In the genomic region with DNA sequence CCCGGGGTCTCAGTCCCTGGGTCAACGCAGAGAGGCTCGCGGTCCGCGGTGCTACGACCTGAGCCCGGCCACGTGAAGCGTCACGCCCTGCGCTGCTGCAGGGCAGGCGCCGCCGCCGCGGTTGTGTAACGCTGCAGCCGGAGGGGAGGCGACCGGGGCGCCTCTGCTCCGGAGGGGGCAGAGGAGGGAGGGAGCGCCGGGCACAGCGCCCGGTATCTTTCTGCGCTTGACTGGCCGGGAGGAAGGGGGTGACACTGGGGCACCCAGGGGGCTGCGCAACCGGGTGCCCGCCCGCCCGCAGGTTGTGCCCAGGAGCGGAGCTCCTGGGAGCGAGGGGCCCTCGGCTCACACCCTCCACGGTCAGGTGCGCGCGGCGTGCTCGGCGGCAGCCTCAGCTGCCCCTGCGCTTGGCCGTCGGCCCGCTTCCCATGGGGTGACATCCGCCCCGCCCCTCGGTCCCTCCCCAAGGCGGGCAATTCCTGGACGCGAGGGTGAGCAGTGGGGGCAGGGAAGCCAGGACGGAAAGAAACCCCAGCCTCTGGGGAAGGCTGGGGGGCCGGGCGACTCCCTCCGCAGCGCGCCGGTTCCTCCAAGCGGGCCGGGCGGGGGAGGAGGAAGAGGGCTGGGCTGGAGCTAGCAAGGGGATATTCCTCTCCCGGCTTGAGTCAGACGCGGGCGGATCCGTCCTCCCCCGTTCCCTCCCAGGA, we compare ENCODE assay signal across 8 cellular contexts. TPM values are rescaled to one million over a fixed set of nuclear protein-coding genes. Genes with fewer than 3 reads are reported as not detected.
DNase-seq lines count a peak whose midpoint lies in the region; ATAC-seq, FAIRE-seq and TF ChIP-seq lines count a peak whose summit lies in the region.

No MANE protein-coding gene starts in this region.

- intact Hi-C loops in activated CD4-positive, alpha-beta T cell treated with anti-CD3 and anti-CD28 coated beads for 36 hours (cut with DNase I, micrococcal nuclease): loop anchor here (1.0 to 5.0 kb wide), 11 partner anchors 44 to 486 kb away; a partner anchor contains a TSS
- intact Hi-C loops in HepG2 (cut with micrococcal nuclease; ENCODE audit: unreplicated experiment): loop anchor here (5.0 kb wide), 1 partner anchor 144 kb away; a partner anchor contains a TSS

- peaks cover 39% of the 10 kb centered on the region for H3K79me2 ChIP-seq in HepG2 (ENCODE audit: insufficient read depth, low read length)

- TF ChIP-seq POLR2A in HepG2 (IDR thresholded peaks at IDR 0.05; ENCODE audit: insufficient read depth in 1 of 2, low read depth in 2 of 2, low read length in 2 of 2): peak in 1 of 2 experiments; percentile 83; a peak in 2 of 4 replicates

- H3K9me3 ChIP-seq in HepG2 (ENCODE audit: low read length): no peaks in the 10 kb centered on the region

- TF ChIP-seq CTCF in HepG2 (CRISPR knock-in tag; IDR thresholded peaks at IDR 0.05): no peak; the same call in 1 of the 2 replicates

- FAIRE-seq in HepG2 (lab: Jason Lieb, UNC): peak; percentile 53

- H3K27ac Mint-ChIP-seq in activated CD4-positive, alpha-beta T cell treated with anti-CD3 and anti-CD28 coated beads for 36 hours: peak overlapping the region; percentile 98

- BruUV-seq in HepG2 (replicated peaks; lab: Mats Ljungman, UMichigan): no TSS peak

- CTCF ChIA-PET in activated CD4-positive, alpha-beta T cell treated with anti-CD3 and anti-CD28 coated beads for 36 hours (lab: Charles Lee): interaction anchor here (0.5 to 7.4 kb wide), 16 partner anchors 29 to 267 kb away, joined by 3 to 91 read pairs (median 8); no protein-coding TSS in a partner anchor
- CTCF ChIA-PET in HepG2 (lab: Yijun Ruan, JAX; ENCODE audit: low intra/inter-chr PET ratio, low total read pairs): no interaction called here

- no peaks in the 10 kb centered on the region; a peak in 1 of 5 replicates for H3K27me3 ChIP-seq in HepG2 (ENCODE audit: control insufficient read depth in 1 of 2, insufficient read depth in 2 of 2, low read length in 2 of 2)

- H3K27me3 Mint-ChIP-seq in activated CD4-positive, alpha-beta T cell treated with anti-CD3 and anti-CD28 coated beads for 36 hours: no peaks in the 10 kb centered on the region

- peak overlapping the region; percentile 89 for H3K9ac ChIP-seq in HepG2 (ENCODE audit: insufficient read depth, low read depth, low read length)

- H3K4me2 ChIP-seq in HepG2 (ENCODE audit: low read depth, low read length): peak overlapping the region; percentile 97

- peak overlapping the region; percentile 45 to 95 (median 57); a peak in 5 of 6 replicates for H3K4me3 ChIP-seq in HepG2 (replicated peaks in 1 of 3; ENCODE audit: insufficient read depth in 1 of 3, low read depth in 2 of 3, low read length in 3 of 3)

- ATAC-seq in GM18858 (IDR thresholded peaks at IDR 0.05; ENCODE audit: unreplicated experiment) (peak; percentile 26), HG03066 (IDR thresholded peaks at IDR 0.05; ENCODE audit: low read depth, unreplicated experiment) (peak; percentile 39), HepG2 (peak; percentile 74)
- peak; percentile 57 for ATAC-seq in activated CD4-positive, alpha-beta T cell treated with anti-CD3 and anti-CD28 coated beads for 36 hours

- H3K4me1 ChIP-seq in HepG2 (ENCODE audit: insufficient read depth, low read length): peaks cover 32% of the 10 kb centered on the region

- H2AFZ ChIP-seq in HepG2 (ENCODE audit: low read length): no peak overlapping the region

- peak overlapping the region; percentile 93 for H3K4me3 Mint-ChIP-seq in activated CD4-positive, alpha-beta T cell treated with anti-CD3 and anti-CD28 coated beads for 36 hours

- H3K36me3 ChIP-seq in HepG2 (replicated peaks in 1 of 2; ENCODE audit: control insufficient read depth in 1 of 2, insufficient read depth in 2 of 2, low read length in 2 of 2): peaks cover 7 to 21% of the 10 kb centered on the region in 2 experiments

- H3K9me3 Mint-ChIP-seq in activated CD4-positive, alpha-beta T cell treated with anti-CD3 and anti-CD28 coated beads for 36 hours (ENCODE audit: low read depth): no peaks in the 10 kb centered on the region

- H3K4me1 Mint-ChIP-seq in activated CD4-positive, alpha-beta T cell treated with anti-CD3 and anti-CD28 coated beads for 36 hours: peaks cover 39% of the 10 kb centered on the region

- WGBS in HepG2 (ENCODE audit: low lambda C conversion rate): 2% methylated on average over 9 of the region's 70 CpGs

- in situ Hi-C loops in HepG2 (cut with HindIII; ENCODE audit: extremely low pct_ligation_motif_present, low pct_unique_long_range_greater_than_20kb): no loop called here

- TF ChIP-seq RAD21 in HepG2 (CRISPR knock-in tag; IDR thresholded peaks at IDR 0.05): peak; percentile 28; the same call in 1 of the 2 replicates

- H3K27ac ChIP-seq in HepG2 (ENCODE audit: extremely low read length, insufficient read depth, low read length): peak overlapping the region; percentile 100

- POLR2A ChIA-PET in activated CD4-positive, alpha-beta T cell treated with anti-CD3 and anti-CD28 coated beads for 36 hours (lab: Charles Lee): interaction anchor here (1.0 to 4.6 kb wide), 16 partner anchors 20 to 267 kb away, joined by 3 to 34 read pairs (median 6); no protein-coding TSS in a partner anchor
- POLR2A ChIA-PET in HepG2 (lab: Yijun Ruan, JAX): interaction anchor here (0.6 to 3.8 kb wide), 12 partner anchors 9 to 257 kb away, joined by 3 to 20 read pairs (median 4); no protein-coding TSS in a partner anchor

- DNase-seq in AG08396 (ENCODE audit: low spot score) (peak; percentile 95), NCI-H345 (lab: John Stamatoyannopoulos, UW) (peak; percentile 86), dedifferentiated amniotic fluid mesenchymal stem cell (ENCODE audit: extremely low spot score) (peak; percentile 93), HepG2 (ENCODE audit: low spot score) (peak; percentile 91)
- peak; percentile 99 for DNase-seq in activated CD4-positive, alpha-beta T cell treated with anti-CD3 and anti-CD28 coated beads for 36 hours
- peak; percentile 83 to 87 for DNase-seq in stimulated activated CD4-positive, alpha-beta T cell treated with anti-CD3 and anti-CD28 coated beads, Interleukin-2, amount 100 ng/mL, for 48 hours

- peaks cover 41% of the 10 kb centered on the region for H3K36me3 Mint-ChIP-seq in activated CD4-positive, alpha-beta T cell treated with anti-CD3 and anti-CD28 coated beads for 36 hours (ENCODE audit: low read depth)

- TF ChIP-seq EP300 in HepG2 (IDR thresholded peaks at IDR 0.05; ENCODE audit: low read depth in 2 of 2, low read length in 2 of 2) (peak; percentile 39 to 81; a peak in 3 of 4 replicates), HepG2 (CRISPR knock-in tag; IDR thresholded peaks at IDR 0.05; ENCODE audit: borderline replicate concordance) (peak; percentile 90)

- H4K20me1 ChIP-seq in HepG2 (ENCODE audit: insufficient read depth, low read length): peaks cover 29% of the 10 kb centered on the region

TF ChIP-seq in HepG2, 621 proteins besides CTCF, POLR2A, EP300 and RAD21 (continues in another document):
- TF ChIP-seq RBM22 (optimal IDR thresholded peaks at IDR 0.05; ENCODE audit: low read length): no peak
- TF ChIP-seq KDM4B (CRISPR knock-in tag; IDR thresholded peaks at IDR 0.05): no peak; the same call in none of the 2 replicates

RNA-seq across cellular contexts. Expression of a gene that starts 0.8 kb away (rescaled TPM):
- total RNA-seq in activated CD4-positive, alpha-beta T cell treated with anti-CD3 and anti-CD28 coated beads for 36 hours: 100 to 1,000 TPM; 258 to 273 TPM
- 1.8 and 2.6 TPM in 2 replicates for total RNA-seq in HepG2 (2016; rRNA removed; fragmentation: Illumina TruSeq; extraction: Trizol)
- 0.44 and 0.61 TPM in 2 replicates for total RNA-seq in HepG2 (2016; cell fraction: cytosol; rRNA removed; fragmentation: Illumina TruSeq; extraction: Trizol; ENCODE audit: low read depth)
- total RNA-seq in HepG2 (2016; cell fraction: insoluble cytoplasmic fraction; rRNA removed; fragmentation: Illumina TruSeq; extraction: Trizol): 2.3 and 2.7 TPM in 2 replicates
- total RNA-seq in HepG2 (2016; cell fraction: membrane; rRNA removed; fragmentation: Illumina TruSeq; extraction: Trizol): 1.5 TPM in 2 replicates
- 3.0 and 4.3 TPM in 2 replicates for total RNA-seq in HepG2 (2016; cell fraction: nucleus; rRNA removed; fragmentation: Illumina TruSeq; extraction: Trizol)
- 51.0 and 60.0 TPM in 2 replicates for polyA plus RNA-seq in HepG2 (2011; rRNA removed)
- 29.3 and 36.0 TPM in 2 replicates for polyA plus RNA-seq in HepG2 (2011; cell fraction: cytosol; rRNA removed)
- polyA plus RNA-seq in HepG2 (2011; cell fraction: nucleus; rRNA removed): 35.5 and 51.8 TPM in 2 replicates
- polyA plus RNA-seq in HepG2 (2012): 145 and 159 TPM in 2 replicates
- 0.21 and 0.42 TPM in 2 replicates for polyA plus RNA-seq in HepG2 (2016; cell fraction: cytosol; fragmentation: Illumina TruSeq; extraction: Trizol; ENCODE audit: low read depth)
- 3.5 and 4.1 TPM in 2 replicates for polyA plus RNA-seq in HepG2 (2016; cell fraction: insoluble cytoplasmic fraction; fragmentation: Illumina TruSeq; extraction: Trizol; ENCODE audit: low read depth)
- 0.93 and 1.1 TPM in 2 replicates for polyA plus RNA-seq in HepG2 (2016; cell fraction: membrane; fragmentation: Illumina TruSeq; extraction: Trizol; ENCODE audit: low read depth)
- polyA plus RNA-seq in HepG2 (2016; cell fraction: nucleus; fragmentation: Illumina TruSeq; extraction: Trizol; ENCODE audit: insufficient read depth, low read depth): 5.9 and 7.0 TPM in 2 replicates
- 17.6 and 68.5 TPM in 2 replicates for polyA minus RNA-seq in HepG2 (2011; rRNA and poly(A)+ RNA removed; ENCODE audit: low replicate concordance)
- 59.1 and 63.2 TPM in 2 replicates for polyA minus RNA-seq in HepG2 (2011; cell fraction: cytosol; rRNA and poly(A)+ RNA removed)
- 23.0 and 31.6 TPM in 2 replicates for polyA minus RNA-seq in HepG2 (2011; cell fraction: nucleus; rRNA and poly(A)+ RNA removed)

Comparison
In these comparisons a context has a peak if more than half of its experiments do, and no peak if none do; other contexts are left out.
1. Peak in every context shown above with its lines: DNase-seq, ATAC-seq, H3K4me3 ChIP-seq and H3K27ac ChIP-seq.
2. RNA of a gene that starts 0.8 kb away (total RNA-seq): 258 to 273 TPM in activated CD4-positive, alpha-beta T cell treated with anti-CD3 and anti-CD28 coated beads for 36 hours; 0.44 to 4.3 TPM in HepG2; every median in the first group is over 10 times any median in the second.